Comparison of ENCODE assay signal across 16 cellular contexts in genomic region chr2:188295067-188295685, GRCh38. TPM values are rescaled to one million over a fixed set of nuclear protein-coding genes. Genes with fewer than 3 reads are reported as not detected.
A peak's percentile ranks its signal among the peaks of the same experiment; 100 is the strongest.
DNase-seq lines count a peak whose midpoint lies in the region; ATAC-seq, FAIRE-seq and TF ChIP-seq lines count a peak whose summit lies in the region.
"Had no signal": no experiment of that assay in that cellular context is flagged by ENCODE, and none has a peak within 500 bp of the region (broad histone marks: within the 10 kb centered on the region; RNA-seq: fewer than 3 reads in every experiment).

No MANE protein-coding gene starts in this region.

- FAIRE-seq in RCC 7860 (lab: Jason Lieb, UNC) = peak; percentile 70

- intact Hi-C loops in Calu3 (cut with micrococcal nuclease; ENCODE audit: unreplicated experiment) = no loop called here

- peak overlapping the region; percentile 96 for H3K27ac Mint-ChIP-seq in Calu3 (ENCODE audit: unreplicated experiment)
- peak overlapping the region; percentile 97 for H3K27ac Mint-ChIP-seq in osteocyte (ENCODE audit: unreplicated experiment)

- H3K4me1 Mint-ChIP-seq in Calu3 (ENCODE audit: low read depth, unreplicated experiment) = peaks cover 31% of the 10 kb centered on the region
- peaks cover 40% of the 10 kb centered on the region for H3K4me1 Mint-ChIP-seq in osteocyte (ENCODE audit: unreplicated experiment)

- H3K36me3 Mint-ChIP-seq in Calu3 (ENCODE audit: insufficient read depth, unreplicated experiment) (peaks cover 86% of the 10 kb centered on the region), osteocyte (ENCODE audit: unreplicated experiment) (no peaks in the 10 kb centered on the region)

- DNase-seq in Calu3 = no peak
- DNase-seq in RCC 7860 (ENCODE audit: low spot score) = no peak
- peak; percentile 66 for DNase-seq in foreskin melanocyte
- no peak for DNase-seq in osteocyte (ENCODE audit: extremely low spot score, unreplicated experiment)
- no peak for DNase-seq in activated effector memory CD4-positive, alpha-beta T cell treated with anti-CD3 and anti-CD28 coated beads, Interleukin-2, amount 50 U/mL, for 16 hours
- no peak for DNase-seq in left lobe of liver (ENCODE audit: low spot score)
- no peak for DNase-seq in SK-N-DZ (ENCODE audit: low spot score)
- DNase-seq: activated CD4-positive, alpha-beta T cell treated with anti-CD3 and anti-CD28 coated beads for 4 hours; activated gamma-delta T cell treated with Interleukin-2 at 50 U/mL for 16 hours; C1 segment of cervical spinal cord; cortex of kidney; MV-4-11; NCI-H526; stimulated activated CD4-positive, alpha-beta T cell treated with anti-CD3 and anti-CD28 coated beads, Interleukin-1b, Interleukin-23, amount 100 ng/mL, for 48 hours; stimulated activated naive CD4-positive, alpha-beta T cell treated with Interleukin-2 at 50 U/mL for 16 hours had no signal

- CTCF ChIA-PET in Calu3 (lab: Charles Lee) = no interaction called here

- no TSS peak for BruUV-seq in Calu3 (replicated peaks; lab: Mats Ljungman, UMichigan)

- peaks cover 4% of the 10 kb centered on the region for H3K9me3 Mint-ChIP-seq in Calu3 (ENCODE audit: low read depth, unreplicated experiment)
- H3K9me3 Mint-ChIP-seq in osteocyte (ENCODE audit: unreplicated experiment) = peaks cover 5% of the 10 kb centered on the region

- H3K27me3 Mint-ChIP-seq in Calu3 (ENCODE audit: unreplicated experiment) = peaks cover 12% of the 10 kb centered on the region
- no peaks in the 10 kb centered on the region for H3K27me3 Mint-ChIP-seq in osteocyte (ENCODE audit: unreplicated experiment)

- peak overlapping the region; percentile 95 for H3K4me3 Mint-ChIP-seq in Calu3 (ENCODE audit: low read depth, unreplicated experiment)
- H3K4me3 Mint-ChIP-seq in osteocyte (ENCODE audit: unreplicated experiment) = peak overlapping the region; percentile 97

- TF ChIP-seq CTCF in Calu3 (IDR thresholded peaks at IDR 0.05; ENCODE audit: unreplicated experiment) = no peak
- no peak for TF ChIP-seq CTCF in osteocyte (IDR thresholded peaks at IDR 0.05)

- no peak for ATAC-seq in HG03280 (IDR thresholded peaks at IDR 0.05; ENCODE audit: unreplicated experiment)
- no peak for ATAC-seq in left lobe of liver

RNA-seq across cellular contexts. Expression of gene GULP1, which starts 3.5 kb away (rescaled TPM):
- total RNA-seq in Calu3 (2022) (86.8 and 94.4 TPM in 2 replicates), osteocyte (36.7 and 44.2 TPM in 2 replicates), left lobe of liver (1.2 TPM)
- polyA plus RNA-seq in SK-N-DZ (2014; cell fraction: cytosol; rRNA removed) = 95.4 and 102 TPM in 2 replicates
- 255 and 263 TPM in 2 replicates for polyA plus RNA-seq in SK-N-DZ (2014; cell fraction: nucleus; rRNA removed)

Comparison
In these comparisons a context has a peak if more than half of its experiments do, and no peak if none do; other contexts are left out.
1. RNA of gene GULP1, which starts 3.5 kb away (total RNA-seq): 86.8 to 94.4 TPM in Calu3 and 36.7 to 44.2 TPM in osteocyte; 1.2 TPM in left lobe of liver (single experiment); every median in the first group is over 10 times any median in the second.